ENCODE assay signal across 19 cellular contexts in the genomic region with DNA sequence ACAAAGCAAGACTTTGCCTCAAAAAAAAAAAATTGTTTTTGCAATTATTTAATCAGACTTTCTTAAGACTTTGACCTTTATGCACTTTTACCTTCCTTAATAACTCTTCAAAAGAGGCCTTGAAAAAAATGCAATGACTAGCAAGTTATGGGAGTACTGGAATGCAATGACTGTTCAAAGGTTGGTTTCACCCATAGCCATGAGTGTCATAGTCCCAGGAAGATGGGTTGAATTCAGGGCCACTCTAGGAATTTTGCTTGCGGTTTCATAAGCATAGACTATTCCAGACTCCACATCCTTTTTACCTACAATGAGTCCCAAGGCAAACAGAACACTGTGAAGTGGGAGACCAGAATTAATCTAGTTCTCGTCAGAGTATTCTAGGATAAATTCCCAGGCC.
"Had no signal": no experiment of that assay in that cellular context is flagged by ENCODE, and none has a peak within 500 bp of the region (broad histone marks: within the 10 kb centered on the region; RNA-seq: fewer than 3 reads in every experiment).

No MANE protein-coding gene starts in this region.

- H3K36me3 Mint-ChIP-seq: natural killer cell treated with Interleukin-12 subunit alpha and Interleukin-12 subunit beta and Interleukin-15 and Interleukin-18, amount 100 ng/mL, for 72 hours had no signal

- H3K27me3 Mint-ChIP-seq: activated CD4-positive, alpha-beta T cell treated with anti-CD3 and anti-CD28 coated beads for 36 hours; natural killer cell treated with Interleukin-12 subunit alpha and Interleukin-12 subunit beta and Interleukin-15 and Interleukin-18, amount 100 ng/mL, for 72 hours; progenitor cell of endocrine pancreas had no signal

- H3K9me3 Mint-ChIP-seq: activated CD8-positive, alpha-beta T cell treated with anti-CD3 and anti-CD28 coated beads for 36 hours; activated naive CD8-positive, alpha-beta T cell treated with anti-CD3 and anti-CD28 coated beads, Interleukin-2, amount 50 U/mL, for 24 hours; activated T-helper 1 cell treated with anti-CD3 and anti-CD28 coated beads, Interleukin-12 subunit alpha, Interleukin-12 subunit beta, Interleukin-2, Interleukin-4 antibody, amounts not matched to agents 30 ng/mL and 10 ng/mL and 1 ng/mL, durations not matched to agents 14 hours and 24 hours and 36 hours; dendritic cell treated with granulocyte-macrophage colony-stimulating factor and Interleukin-4, amounts not matched to agents 40 ng/mL and 50 ng/mL, for 4 days; natural killer cell treated with Interleukin-12 subunit alpha and Interleukin-12 subunit beta and Interleukin-15 and Interleukin-18, amount 100 ng/mL, for 72 hours had no signal

- H3K4me3 Mint-ChIP-seq: activated CD4-positive, alpha-beta T cell treated with anti-CD3 and anti-CD28 coated beads for 36 hours; activated CD8-positive, alpha-beta T cell treated with anti-CD3 and anti-CD28 coated beads for 36 hours; activated naive CD8-positive, alpha-beta T cell treated with anti-CD3 and anti-CD28 coated beads, Interleukin-2, amount 50 U/mL, for 24 hours; activated T-helper 1 cell treated with anti-CD3 and anti-CD28 coated beads, Interleukin-12 subunit alpha, Interleukin-12 subunit beta, Interleukin-2, Interleukin-4 antibody, amounts not matched to agents 30 ng/mL and 10 ng/mL and 1 ng/mL, durations not matched to agents 14 hours and 24 hours and 36 hours; dendritic cell treated with granulocyte-macrophage colony-stimulating factor and Interleukin-4, amounts not matched to agents 40 ng/mL and 50 ng/mL, for 4 days; natural killer cell treated with Interleukin-12 subunit alpha and Interleukin-12 subunit beta and Interleukin-15 and Interleukin-18, amount 100 ng/mL, for 72 hours had no signal

- DNase-seq: activated CD4-positive, alpha-beta T cell treated with anti-CD3 and anti-CD28 coated beads for 36 hours; activated CD8-positive, alpha-beta memory T cell treated with anti-CD3 and anti-CD28 coated beads, Interleukin-2, amount 50 U/mL, for 48 hours; activated CD8-positive, alpha-beta T cell treated with anti-CD3 and anti-CD28 coated beads for 36 hours; activated naive CD4-positive, alpha-beta T cell treated with Interleukin-2 at 50 U/mL for 16 hours; activated naive CD8-positive, alpha-beta T cell treated with anti-CD3 and anti-CD28 coated beads, Interleukin-2, amount 50 U/mL, for 24 hours; erythroblast; hypothalamus; nucleus accumbens; stimulated activated CD4-positive, alpha-beta T cell treated with anti-CD3 and anti-CD28 coated beads, Interleukin-12 subunit alpha, Interleukin-12 subunit beta, amount 100 ng/mL, for 4 hours; stimulated activated CD4-positive, alpha-beta T cell treated with anti-CD3 and anti-CD28 coated beads, Interleukin-2, amount 100 ng/mL, for 48 hours; stimulated activated naive CD8-positive, alpha-beta T cell treated with anti-CD3 and anti-CD28 coated beads, Interleukin-15, Interleukin-2, amounts not matched to agents 100 U/mL and 50 U/mL, for 24 hours; upper lobe of right lung; WERI-Rb-1 had no signal

- H3K4me3 ChIP-seq: suprapubic skin, upper lobe of right lung had no signal

- ATAC-seq: activated CD4-positive, alpha-beta T cell treated with anti-CD3 and anti-CD28 coated beads for 36 hours; activated CD8-positive, alpha-beta T cell treated with anti-CD3 and anti-CD28 coated beads for 36 hours; activated naive CD8-positive, alpha-beta T cell treated with anti-CD3 and anti-CD28 coated beads, Interleukin-2, amount 50 U/mL, for 24 hours; natural killer cell treated with Interleukin-12 subunit alpha and Interleukin-12 subunit beta and Interleukin-15 and Interleukin-18, amount 100 ng/mL, for 72 hours; sciatic nerve; stimulated activated naive CD8-positive, alpha-beta T cell treated with anti-CD3 and anti-CD28 coated beads, Interleukin-15, Interleukin-2, amounts not matched to agents 100 U/mL and 50 U/mL, for 24 hours; upper lobe of right lung had no signal

- H3K4me1 Mint-ChIP-seq: activated CD4-positive, alpha-beta T cell treated with anti-CD3 and anti-CD28 coated beads for 36 hours had no signal

- H3K27ac Mint-ChIP-seq: activated CD4-positive, alpha-beta T cell treated with anti-CD3 and anti-CD28 coated beads for 36 hours; activated CD8-positive, alpha-beta T cell treated with anti-CD3 and anti-CD28 coated beads for 36 hours; activated naive CD8-positive, alpha-beta T cell treated with anti-CD3 and anti-CD28 coated beads, Interleukin-2, amount 50 U/mL, for 24 hours; activated T-helper 1 cell treated with anti-CD3 and anti-CD28 coated beads, Interleukin-12 subunit alpha, Interleukin-12 subunit beta, Interleukin-2, Interleukin-4 antibody, amounts not matched to agents 30 ng/mL and 10 ng/mL and 1 ng/mL, durations not matched to agents 14 hours and 24 hours and 36 hours; dendritic cell treated with granulocyte-macrophage colony-stimulating factor and Interleukin-4, amounts not matched to agents 40 ng/mL and 50 ng/mL, for 4 days; natural killer cell treated with Interleukin-12 subunit alpha and Interleukin-12 subunit beta and Interleukin-15 and Interleukin-18, amount 100 ng/mL, for 72 hours; progenitor cell of endocrine pancreas had no signal
